Comparison of ENCODE assay signal across 8 cellular contexts in the genomic region with DNA sequence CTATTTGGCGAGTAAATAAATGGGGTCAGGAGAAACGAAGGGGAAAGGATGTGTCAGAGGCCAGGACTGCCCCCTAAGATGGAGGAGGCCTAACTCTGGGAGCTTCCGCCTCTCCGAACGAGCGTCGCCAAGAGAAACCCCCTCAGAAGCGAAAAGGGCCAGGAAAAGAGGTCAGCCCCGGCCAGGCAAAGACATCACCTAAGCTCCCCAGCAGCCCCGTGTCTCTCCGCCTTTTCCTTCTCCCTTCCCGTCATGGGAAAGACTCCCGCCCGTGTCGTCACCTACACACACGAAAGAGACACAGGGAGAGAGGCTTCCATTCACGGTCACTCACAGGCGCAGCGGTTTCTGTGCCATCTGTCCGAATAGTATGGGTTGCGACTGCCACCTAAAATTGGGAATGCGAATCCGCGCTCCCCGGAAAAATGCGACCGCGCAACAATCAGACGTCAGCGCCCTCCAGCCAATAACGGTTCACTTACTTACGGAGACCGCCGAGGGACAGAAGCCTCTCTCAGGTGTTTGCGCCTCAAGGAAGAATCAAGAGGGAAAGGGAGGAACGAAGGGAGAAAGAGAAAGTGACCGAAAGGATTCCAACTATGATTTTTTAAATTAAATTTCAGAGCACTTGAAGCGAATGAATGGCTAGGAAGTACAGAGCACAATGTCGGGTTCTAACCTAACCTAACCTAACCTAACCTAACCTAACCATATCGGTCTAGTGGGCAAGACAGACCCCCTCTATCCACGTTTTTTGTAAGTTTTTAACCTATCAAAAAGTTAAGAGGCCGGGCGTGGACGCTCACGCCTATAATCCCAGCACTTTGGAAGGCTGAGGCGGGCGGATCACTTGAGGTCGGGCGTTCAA. TPM values are rescaled to one million over a fixed set of nuclear protein-coding genes. Genes with fewer than 3 reads are reported as not detected.
DNase-seq lines count a peak whose midpoint lies in the region; ATAC-seq and TF ChIP-seq lines count a peak whose summit lies in the region.

Gene CWF19L1, minus strand, starts transcription at position 402 of the 868 bp plus-strand sequence. Its CDS starts 45 bp downstream, at position 357.

- H3K4me3 Mint-ChIP-seq in activated naive CD8-positive, alpha-beta T cell treated with anti-CD3 and anti-CD28 coated beads, Interleukin-2, amount 50 U/mL, for 24 hours: peak within 1 kb of the TSS; percentile 100

- no peaks in the 10 kb centered on the region for H3K9me3 Mint-ChIP-seq in activated naive CD8-positive, alpha-beta T cell treated with anti-CD3 and anti-CD28 coated beads, Interleukin-2, amount 50 U/mL, for 24 hours

- H3K36me3 ChIP-seq in HEK293 (ENCODE audit: control insufficient read depth in 2 of 2, insufficient read depth in 1 of 2, low read length in 2 of 2) (peaks cover 4 to 6% of the 10 kb centered on the region in 2 experiments; a peak in 2 of 3 replicates), cardiac muscle cell (no peaks in the 10 kb centered on the region), parathyroid adenoma (ENCODE audit: control insufficient read depth, insufficient read depth, low read length) (no peaks in the 10 kb centered on the region), tibial artery (peaks cover 0 to 6% (median 0%) of the 10 kb centered on the region in 3 donors)

- peak within 1 kb of the TSS; percentile 94 for H2AFZ ChIP-seq in parathyroid adenoma

- CTCF ChIA-PET in HEK293 (lab: Yijun Ruan, JAX): interaction anchor here (0.6 to 0.7 kb wide), 2 partner anchors 411 to 1713 kb away, joined by 3 to 4 read pairs; no protein-coding TSS in a partner anchor

- ATAC-seq in activated naive CD8-positive, alpha-beta T cell treated with anti-CD3 and anti-CD28 coated beads, Interleukin-2, amount 50 U/mL, for 24 hours: peak; percentile 87

- H3K4me2 ChIP-seq in parathyroid adenoma (ENCODE audit: low read length): peak within 1 kb of the TSS; percentile 86

- H3K4me3 ChIP-seq in HEK293 (ENCODE audit: low read depth, low read length) (peak within 1 kb of the TSS; percentile 93), cardiac muscle cell (peak within 1 kb of the TSS; percentile 54), parathyroid adenoma (ENCODE audit: low read depth, low read length) (peak within 1 kb of the TSS; percentile 97), tibial artery (peak within 1 kb of the TSS; percentile 70 to 99)

- H3K27me3 ChIP-seq in cardiac muscle cell (no peaks in the 10 kb centered on the region), parathyroid adenoma (ENCODE audit: control insufficient read depth, insufficient read depth, low read length) (no peaks in the 10 kb centered on the region), tibial artery (no peaks in the 10 kb centered on the region)

- peaks cover 23% of the 10 kb centered on the region for H3K79me2 ChIP-seq in parathyroid adenoma

- no peaks in the 10 kb centered on the region for H3K27me3 Mint-ChIP-seq in activated naive CD8-positive, alpha-beta T cell treated with anti-CD3 and anti-CD28 coated beads, Interleukin-2, amount 50 U/mL, for 24 hours

- POLR2A ChIA-PET in HEK293 (lab: Yijun Ruan, JAX): no interaction called here

- peaks cover 33% of the 10 kb centered on the region for H3K4me1 Mint-ChIP-seq in activated naive CD8-positive, alpha-beta T cell treated with anti-CD3 and anti-CD28 coated beads, Interleukin-2, amount 50 U/mL, for 24 hours

- peak; percentile 87 for DNase-seq in ELR (ENCODE audit: low read depth)
- DNase-seq in NCI-H1105 (lab: John Stamatoyannopoulos, UW): peak; percentile 39
- peak; percentile 67 for DNase-seq in T follicular helper cell (ENCODE audit: low read depth)
- DNase-seq in activated naive CD8-positive, alpha-beta T cell treated with anti-CD3 and anti-CD28 coated beads, Interleukin-2, amount 50 U/mL, for 24 hours: peak; percentile 85
- peak; percentile 85 to 93 for DNase-seq in cardiac muscle cell (ENCODE audit: low read depth in 1 of 2, low spot score in 1 of 2)
- DNase-seq in tibial artery: peak; percentile 81 to 90

- H3K27ac Mint-ChIP-seq in activated naive CD8-positive, alpha-beta T cell treated with anti-CD3 and anti-CD28 coated beads, Interleukin-2, amount 50 U/mL, for 24 hours: peak within 1 kb of the TSS; percentile 99

- intact Hi-C loops in tibial artery (cut with DNase I; ENCODE audit: low total_unique reads): no loop called here

- no peaks in the 10 kb centered on the region for H3K4me1 ChIP-seq in HEK293 (ENCODE audit: control insufficient read depth, insufficient read depth, low read length)
- H3K4me1 ChIP-seq in cardiac muscle cell (ENCODE audit: low read depth): no peaks in the 10 kb centered on the region
- no peaks in the 10 kb centered on the region for H3K4me1 ChIP-seq in parathyroid adenoma
- H3K4me1 ChIP-seq in tibial artery: peaks cover 0 to 22% (median 14%) of the 10 kb centered on the region in 4 donors

- H3K9ac ChIP-seq in parathyroid adenoma: peak within 1 kb of the TSS; percentile 34

- no peaks in the 10 kb centered on the region for H3K9me3 ChIP-seq in HEK293 (ENCODE audit: control insufficient read depth, insufficient read depth, low read depth, low read length)
- no peaks in the 10 kb centered on the region for H3K9me3 ChIP-seq in cardiac muscle cell (ENCODE audit: low read depth)
- H3K9me3 ChIP-seq in parathyroid adenoma (ENCODE audit: control insufficient read depth, low read length): no peaks in the 10 kb centered on the region
- H3K9me3 ChIP-seq in tibial artery: no peaks in the 10 kb centered on the region

- H3K27ac ChIP-seq in HEK293 (ENCODE audit: extremely low read depth, low read depth, low read length) (peak within 1 kb of the TSS; percentile 61), cardiac muscle cell (peak within 1 kb of the TSS; percentile 88), parathyroid adenoma (peak within 1 kb of the TSS; percentile 76), tibial artery (peak within 1 kb of the TSS; percentile 78 to 83)

- TF ChIP-seq CTCF in HEK293 (tag by site-specific recombination; IDR thresholded peaks at IDR 0.05) (no peak), cardiac muscle cell (IDR thresholded peaks at IDR 0.05; ENCODE audit: low read depth, low read length) (no peak), parathyroid adenoma (IDR thresholded peaks at IDR 0.05) (no peak), tibial artery (IDR thresholded peaks at IDR 0.05) (no peak)

- peaks cover 8% of the 10 kb centered on the region for H3K36me3 Mint-ChIP-seq in activated naive CD8-positive, alpha-beta T cell treated with anti-CD3 and anti-CD28 coated beads, Interleukin-2, amount 50 U/mL, for 24 hours (ENCODE audit: low read depth)

TF ChIP-seq in HEK293, 187 proteins besides CTCF, POLR2A, EP300 and RAD21 (continues in another document):
- peak; percentile 50; the same call in 1 of the 2 replicates for TF ChIP-seq SP2 (tag by site-specific recombination; IDR thresholded peaks at IDR 0.05)
- TF ChIP-seq, protein P1, sequence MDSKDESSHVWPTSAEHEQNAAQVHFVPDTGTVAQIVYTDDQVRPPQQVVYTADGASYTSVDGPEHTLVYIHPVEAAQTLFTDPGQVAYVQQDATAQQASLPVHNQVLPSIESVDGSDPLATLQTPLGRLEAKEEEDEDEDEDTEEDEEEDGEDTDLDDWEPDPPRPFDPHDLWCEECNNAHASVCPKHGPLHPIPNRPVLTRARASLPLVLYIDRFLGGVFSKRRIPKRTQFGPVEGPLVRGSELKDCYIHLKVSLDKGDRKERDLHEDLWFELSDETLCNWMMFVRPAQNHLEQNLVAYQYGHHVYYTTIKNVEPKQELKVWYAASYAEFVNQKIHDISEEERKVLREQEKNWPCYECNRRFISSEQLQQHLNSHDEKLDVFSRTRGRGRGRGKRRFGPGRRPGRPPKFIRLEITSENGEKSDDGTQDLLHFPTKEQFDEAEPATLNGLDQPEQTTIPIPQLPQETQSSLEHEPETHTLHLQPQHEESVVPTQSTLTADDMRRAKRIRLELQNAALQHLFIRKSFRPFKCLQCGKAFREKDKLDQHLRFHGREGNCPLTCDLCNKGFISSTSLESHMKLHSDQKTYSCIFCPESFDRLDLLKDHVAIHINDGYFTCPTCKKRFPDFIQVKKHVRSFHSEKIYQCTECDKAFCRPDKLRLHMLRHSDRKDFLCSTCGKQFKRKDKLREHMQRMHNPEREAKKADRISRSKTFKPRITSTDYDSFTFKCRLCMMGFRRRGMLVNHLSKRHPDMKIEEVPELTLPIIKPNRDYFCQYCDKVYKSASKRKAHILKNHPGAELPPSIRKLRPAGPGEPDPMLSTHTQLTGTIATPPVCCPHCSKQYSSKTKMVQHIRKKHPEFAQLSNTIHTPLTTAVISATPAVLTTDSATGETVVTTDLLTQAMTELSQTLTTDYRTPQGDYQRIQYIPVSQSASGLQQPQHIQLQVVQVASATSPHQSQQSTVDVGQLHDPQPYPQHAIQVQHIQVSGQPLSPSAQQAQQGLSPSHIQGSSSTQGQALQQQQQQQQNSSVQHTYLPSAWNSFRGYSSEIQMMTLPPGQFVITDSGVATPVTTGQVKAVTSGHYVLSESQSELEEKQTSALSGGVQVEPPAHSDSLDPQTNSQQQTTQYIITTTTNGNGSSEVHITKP (tag by site-specific recombination; IDR thresholded peaks at IDR 0.05): peak; percentile 63
- TF ChIP-seq TRIM28 (IDR thresholded peaks at IDR 0.05; ENCODE audit: borderline replicate concordance, low read length): 0 out of 2 replicates have a peak, but pooled peaks have one; percentile 65
- TF ChIP-seq ZEB2 (tag by site-specific recombination; IDR thresholded peaks at IDR 0.05): peak; percentile 62; the same call in 1 of the 2 replicates
- no peak for TF ChIP-seq GLI4 (tag by site-specific recombination; IDR thresholded peaks at IDR 0.05)
- TF ChIP-seq ZNF629 (tag by site-specific recombination; IDR thresholded peaks at IDR 0.05): peak; percentile 75
- TF ChIP-seq SP7 (tag by site-specific recombination; IDR thresholded peaks at IDR 0.05): peak; percentile 74
- 0 out of 2 replicates have a peak, but pooled peaks have one; percentile 49 for TF ChIP-seq PBX3 (CRISPR knock-in tag; IDR thresholded peaks at IDR 0.05)

RNA-seq across cellular contexts. Expression of gene CWF19L1, which starts in this region (rescaled TPM):
- 14.3 and 14.4 TPM in 2 replicates for total RNA-seq in cardiac muscle cell
- 16.0 and 17.7 TPM in 2 replicates for polyA plus RNA-seq in cardiac muscle cell

Comparison
In these comparisons a context has a peak if more than half of its experiments do, and no peak if none do; other contexts are left out.
1. Peak in every context shown above with its lines: DNase-seq, ATAC-seq, H3K4me3 ChIP-seq and H3K27ac ChIP-seq.
2. DNase-seq: peak in every context shown above with its lines; median percentile 89 in cardiac muscle cell; 87 in ELR; 86 in tibial artery; 85 in activated naive CD8-positive, alpha-beta T cell treated with anti-CD3 and anti-CD28 coated beads, Interleukin-2, amount 50 U/mL, for 24 hours; 67 in T follicular helper cell; 39 in NCI-H1105.